10 cellular contexts compared by ENCODE assay signal in the genomic region with DNA sequence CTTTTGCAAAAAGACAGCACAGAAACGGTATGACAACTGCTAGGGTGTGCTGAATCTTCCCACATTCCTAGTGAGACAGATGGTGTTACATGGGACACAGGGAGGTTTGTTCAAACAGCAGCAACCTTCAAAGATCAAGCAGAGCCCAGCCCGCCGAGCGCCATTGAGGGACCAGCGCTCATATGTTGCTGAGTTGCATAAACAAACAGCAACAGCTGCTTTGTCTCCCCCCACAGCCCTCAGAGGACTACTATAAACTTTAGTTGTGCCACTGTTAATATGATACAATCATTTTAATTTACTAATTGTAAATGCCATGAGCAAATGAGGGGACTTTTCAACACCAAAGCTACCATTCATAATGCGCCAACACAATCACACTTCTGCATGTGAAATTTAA.
DNase-seq lines count a peak whose midpoint lies in the region; TF ChIP-seq lines count a peak whose summit lies in the region.
"Had no signal": no experiment of that assay in that cellular context is flagged by ENCODE, and none has a peak within 500 bp of the region (broad histone marks: within the 10 kb centered on the region; RNA-seq: fewer than 3 reads in every experiment).

No MANE protein-coding gene starts in this region.

- TF ChIP-seq CTCF in spleen (IDR thresholded peaks at IDR 0.05 in 8 of 11, conservative IDR thresholded peaks at IDR 0.05 in 3 of 11), result no peak

- no peaks in the 10 kb centered on the region for H3K27me3 ChIP-seq in spleen (replicated peaks in 1 of 7)

- no peaks in the 10 kb centered on the region for H3K9me3 ChIP-seq in spleen

- intact Hi-C loops in spleen (cut with DNase I; ENCODE audit: low total_unique reads), result no loop called here

- no peak overlapping the region for H3K4me3 ChIP-seq in spleen
- H3K4me3 ChIP-seq: skin epidermis had no signal

- no peak for TF ChIP-seq POLR2A in spleen (IDR thresholded peaks at IDR 0.05)

- peaks cover 0 to 90% (median 60%) of the 10 kb centered on the region in 6 donors for H3K36me3 ChIP-seq in spleen

- H3K4me1 ChIP-seq in spleen, result peaks cover 0 to 44% (median 24%) of the 10 kb centered on the region in 6 donors

- DNase-seq in NCI-H2171 treated with DMSO at 0.1 percent for 48 hours (lab: John Stamatoyannopoulos, UW) (peak; percentile 97), caudate nucleus (lab: John Stamatoyannopoulos, UW) (peak in 3 of 61 donors; percentile 14 to 33 (median 30)), left kidney (ENCODE audit: low read depth, low spot score) (peak; percentile 77), spleen (no peak), cerebellar cortex (ENCODE audit: low spot score) (no peak), COLO829 (ENCODE audit: low spot score) (no peak), HT-29 (ENCODE audit: low spot score) (no peak), NCI-H1092 (lab: John Stamatoyannopoulos, UW) (no peak)
- DNase-seq: amniotic stem cell had no signal

- H3K27ac ChIP-seq in caudate nucleus (ENCODE audit: low read depth, low read length) (peak overlapping the region; percentile 75), spleen (peak overlapping the region in 7 of 8 donors; percentile 5 to 45 (median 22))

- 77 to 86% (median 84%) methylated on average over 6 of the region's 6 CpGs for WGBS in spleen, 5 donors

Comparison
In these comparisons a context has a peak if more than half of its experiments do, and no peak if none do; other contexts are left out.
1. DNase-seq: peak in NCI-H2171 treated with DMSO at 0.1 percent for 48 hours (single experiment) and left kidney (single experiment); none in spleen (single experiment), cerebellar cortex (single experiment), COLO829 (single experiment), HT-29 (single experiment) and NCI-H1092 (single experiment).